Comparison of ENCODE assay signal across 1 cellular context in the genomic region with DNA sequence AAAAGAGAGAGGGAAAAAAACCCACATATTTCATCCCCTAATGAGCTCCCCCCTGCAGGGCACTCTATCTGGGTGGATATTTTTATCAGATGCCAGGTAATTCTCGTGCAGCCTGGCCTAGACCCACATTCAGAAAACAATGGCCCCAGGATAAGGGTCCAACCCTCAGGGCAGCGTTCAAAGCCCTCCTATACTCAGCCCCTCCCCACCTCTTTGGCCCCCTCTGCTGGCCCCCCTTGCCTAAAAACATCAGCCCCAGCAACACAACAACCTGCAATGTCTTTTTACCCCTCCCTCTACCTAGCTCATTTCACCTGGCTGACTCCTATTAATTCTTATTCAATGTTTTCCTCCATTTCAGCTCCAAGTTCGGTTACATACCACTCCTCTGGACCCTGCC.
TF ChIP-seq lines count a peak whose summit lies in the region.

No MANE protein-coding gene starts in this region.

TF ChIP-seq in GM23338, 12 proteins besides CTCF, POLR2A, EP300 and RAD21 (continued from another document):
- TF ChIP-seq, protein P1, sequence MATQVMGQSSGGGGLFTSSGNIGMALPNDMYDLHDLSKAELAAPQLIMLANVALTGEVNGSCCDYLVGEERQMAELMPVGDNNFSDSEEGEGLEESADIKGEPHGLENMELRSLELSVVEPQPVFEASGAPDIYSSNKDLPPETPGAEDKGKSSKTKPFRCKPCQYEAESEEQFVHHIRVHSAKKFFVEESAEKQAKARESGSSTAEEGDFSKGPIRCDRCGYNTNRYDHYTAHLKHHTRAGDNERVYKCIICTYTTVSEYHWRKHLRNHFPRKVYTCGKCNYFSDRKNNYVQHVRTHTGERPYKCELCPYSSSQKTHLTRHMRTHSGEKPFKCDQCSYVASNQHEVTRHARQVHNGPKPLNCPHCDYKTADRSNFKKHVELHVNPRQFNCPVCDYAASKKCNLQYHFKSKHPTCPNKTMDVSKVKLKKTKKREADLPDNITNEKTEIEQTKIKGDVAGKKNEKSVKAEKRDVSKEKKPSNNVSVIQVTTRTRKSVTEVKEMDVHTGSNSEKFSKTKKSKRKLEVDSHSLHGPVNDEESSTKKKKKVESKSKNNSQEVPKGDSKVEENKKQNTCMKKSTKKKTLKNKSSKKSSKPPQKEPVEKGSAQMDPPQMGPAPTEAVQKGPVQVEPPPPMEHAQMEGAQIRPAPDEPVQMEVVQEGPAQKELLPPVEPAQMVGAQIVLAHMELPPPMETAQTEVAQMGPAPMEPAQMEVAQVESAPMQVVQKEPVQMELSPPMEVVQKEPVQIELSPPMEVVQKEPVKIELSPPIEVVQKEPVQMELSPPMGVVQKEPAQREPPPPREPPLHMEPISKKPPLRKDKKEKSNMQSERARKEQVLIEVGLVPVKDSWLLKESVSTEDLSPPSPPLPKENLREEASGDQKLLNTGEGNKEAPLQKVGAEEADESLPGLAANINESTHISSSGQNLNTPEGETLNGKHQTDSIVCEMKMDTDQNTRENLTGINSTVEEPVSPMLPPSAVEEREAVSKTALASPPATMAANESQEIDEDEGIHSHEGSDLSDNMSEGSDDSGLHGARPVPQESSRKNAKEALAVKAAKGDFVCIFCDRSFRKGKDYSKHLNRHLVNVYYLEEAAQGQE (IDR thresholded peaks at IDR 0.05; ENCODE audit: unreplicated experiment): no peak
- TF ChIP-seq JUNB (IDR thresholded peaks at IDR 0.05; ENCODE audit: unreplicated experiment) (no peak), NANOG (IDR thresholded peaks at IDR 0.05; ENCODE audit: borderline replicate concordance) (no peak), EZH2phosphoT487 (IDR thresholded peaks at IDR 0.05; ENCODE audit: unreplicated experiment) (no peak), ZNF114 (CRISPR knock-in tag; IDR thresholded peaks at IDR 0.05) (no peak), POLR2AphosphoS5 (IDR thresholded peaks at IDR 0.05; ENCODE audit: low read depth) (no peak), CREB1 (CRISPR knock-in tag; IDR thresholded peaks at IDR 0.05; ENCODE audit: low read depth) (no peak), EZH2 (IDR thresholded peaks at IDR 0.05; ENCODE audit: low read depth, unreplicated experiment) (no peak)
- TF ChIP-seq, protein P2, sequence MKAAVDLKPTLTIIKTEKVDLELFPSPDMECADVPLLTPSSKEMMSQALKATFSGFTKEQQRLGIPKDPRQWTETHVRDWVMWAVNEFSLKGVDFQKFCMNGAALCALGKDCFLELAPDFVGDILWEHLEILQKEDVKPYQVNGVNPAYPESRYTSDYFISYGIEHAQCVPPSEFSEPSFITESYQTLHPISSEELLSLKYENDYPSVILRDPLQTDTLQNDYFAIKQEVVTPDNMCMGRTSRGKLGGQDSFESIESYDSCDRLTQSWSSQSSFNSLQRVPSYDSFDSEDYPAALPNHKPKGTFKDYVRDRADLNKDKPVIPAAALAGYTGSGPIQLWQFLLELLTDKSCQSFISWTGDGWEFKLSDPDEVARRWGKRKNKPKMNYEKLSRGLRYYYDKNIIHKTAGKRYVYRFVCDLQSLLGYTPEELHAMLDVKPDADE (IDR thresholded peaks at IDR 0.05): no peak
- TF ChIP-seq, protein P3, sequence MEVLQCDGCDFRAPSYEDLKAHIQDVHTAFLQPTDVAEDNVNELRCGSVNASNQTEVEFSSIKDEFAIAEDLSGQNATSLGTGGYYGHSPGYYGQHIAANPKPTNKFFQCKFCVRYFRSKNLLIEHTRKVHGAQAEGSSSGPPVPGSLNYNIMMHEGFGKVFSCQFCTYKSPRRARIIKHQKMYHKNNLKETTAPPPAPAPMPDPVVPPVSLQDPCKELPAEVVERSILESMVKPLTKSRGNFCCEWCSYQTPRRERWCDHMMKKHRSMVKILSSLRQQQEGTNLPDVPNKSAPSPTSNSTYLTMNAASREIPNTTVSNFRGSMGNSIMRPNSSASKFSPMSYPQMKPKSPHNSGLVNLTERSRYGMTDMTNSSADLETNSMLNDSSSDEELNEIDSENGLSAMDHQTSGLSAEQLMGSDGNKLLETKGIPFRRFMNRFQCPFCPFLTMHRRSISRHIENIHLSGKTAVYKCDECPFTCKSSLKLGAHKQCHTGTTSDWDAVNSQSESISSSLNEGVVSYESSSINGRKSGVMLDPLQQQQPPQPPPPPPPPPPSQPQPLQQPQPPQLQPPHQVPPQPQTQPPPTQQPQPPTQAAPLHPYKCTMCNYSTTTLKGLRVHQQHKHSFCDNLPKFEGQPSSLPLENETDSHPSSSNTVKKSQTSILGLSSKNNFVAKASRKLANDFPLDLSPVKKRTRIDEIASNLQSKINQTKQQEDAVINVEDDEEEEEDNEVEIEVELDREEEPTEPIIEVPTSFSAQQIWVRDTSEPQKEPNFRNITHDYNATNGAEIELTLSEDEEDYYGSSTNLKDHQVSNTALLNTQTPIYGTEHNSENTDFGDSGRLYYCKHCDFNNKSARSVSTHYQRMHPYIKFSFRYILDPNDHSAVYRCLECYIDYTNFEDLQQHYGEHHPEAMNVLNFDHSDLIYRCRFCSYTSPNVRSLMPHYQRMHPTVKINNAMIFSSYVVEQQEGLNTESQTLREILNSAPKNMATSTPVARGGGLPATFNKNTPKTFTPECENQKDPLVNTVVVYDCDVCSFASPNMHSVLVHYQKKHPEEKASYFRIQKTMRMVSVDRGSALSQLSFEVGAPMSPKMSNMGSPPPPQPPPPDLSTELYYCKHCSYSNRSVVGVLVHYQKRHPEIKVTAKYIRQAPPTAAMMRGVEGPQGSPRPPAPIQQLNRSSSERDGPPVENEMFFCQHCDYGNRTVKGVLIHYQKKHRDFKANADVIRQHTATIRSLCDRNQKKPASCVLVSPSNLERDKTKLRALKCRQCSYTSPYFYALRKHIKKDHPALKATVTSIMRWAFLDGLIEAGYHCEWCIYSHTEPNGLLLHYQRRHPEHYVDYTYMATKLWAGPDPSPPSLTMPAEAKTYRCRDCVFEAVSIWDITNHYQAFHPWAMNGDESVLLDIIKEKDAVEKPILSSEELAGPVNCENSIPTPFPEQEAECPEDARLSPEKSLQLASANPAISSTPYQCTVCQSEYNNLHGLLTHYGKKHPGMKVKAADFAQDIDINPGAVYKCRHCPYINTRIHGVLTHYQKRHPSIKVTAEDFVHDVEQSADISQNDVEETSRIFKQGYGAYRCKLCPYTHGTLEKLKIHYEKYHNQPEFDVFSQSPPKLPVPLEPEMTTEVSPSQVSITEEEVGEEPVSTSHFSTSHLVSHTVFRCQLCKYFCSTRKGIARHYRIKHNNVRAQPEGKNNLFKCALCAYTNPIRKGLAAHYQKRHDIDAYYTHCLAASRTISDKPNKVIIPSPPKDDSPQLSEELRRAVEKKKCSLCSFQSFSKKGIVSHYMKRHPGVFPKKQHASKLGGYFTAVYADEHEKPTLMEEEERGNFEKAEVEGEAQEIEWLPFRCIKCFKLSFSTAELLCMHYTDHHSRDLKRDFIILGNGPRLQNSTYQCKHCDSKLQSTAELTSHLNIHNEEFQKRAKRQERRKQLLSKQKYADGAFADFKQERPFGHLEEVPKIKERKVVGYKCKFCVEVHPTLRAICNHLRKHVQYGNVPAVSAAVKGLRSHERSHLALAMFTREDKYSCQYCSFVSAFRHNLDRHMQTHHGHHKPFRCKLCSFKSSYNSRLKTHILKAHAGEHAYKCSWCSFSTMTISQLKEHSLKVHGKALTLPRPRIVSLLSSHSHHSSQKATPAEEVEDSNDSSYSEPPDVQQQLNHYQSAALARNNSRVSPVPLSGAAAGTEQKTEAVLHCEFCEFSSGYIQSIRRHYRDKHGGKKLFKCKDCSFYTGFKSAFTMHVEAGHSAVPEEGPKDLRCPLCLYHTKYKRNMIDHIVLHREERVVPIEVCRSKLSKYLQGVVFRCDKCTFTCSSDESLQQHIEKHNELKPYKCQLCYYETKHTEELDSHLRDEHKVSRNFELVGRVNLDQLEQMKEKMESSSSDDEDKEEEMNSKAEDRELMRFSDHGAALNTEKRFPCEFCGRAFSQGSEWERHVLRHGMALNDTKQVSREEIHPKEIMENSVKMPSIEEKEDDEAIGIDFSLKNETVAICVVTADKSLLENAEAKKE (CRISPR knock-in tag; IDR thresholded peaks at IDR 0.05): no peak
